ENCODE assay signal across 13 cellular contexts in genomic region chr6:21740719-21741118, GRCh38.
DNase-seq lines count a peak whose midpoint lies in the region; ATAC-seq and TF ChIP-seq lines count a peak whose summit lies in the region.
"Had no signal": no experiment of that assay in that cellular context is flagged by ENCODE, and none has a peak within 500 bp of the region (broad histone marks: within the 10 kb centered on the region; RNA-seq: fewer than 3 reads in every experiment).

No MANE protein-coding gene starts in this region.

- intact Hi-C loops in esophagus muscularis mucosa (cut with DNase I) (no loop called here), sigmoid colon (cut with DNase I) (no loop called here)

- H3K27me3 ChIP-seq in RWPE2 (ENCODE audit: insufficient read depth, poor library complexity, severe bottlenecking) (no peaks in the 10 kb centered on the region), esophagus muscularis mucosa (no peaks in the 10 kb centered on the region), sigmoid colon (no peaks in the 10 kb centered on the region)
- H3K27me3 ChIP-seq: upper lobe of right lung had no signal

- no peaks in the 10 kb centered on the region for H3K9me3 ChIP-seq in RWPE2 (ENCODE audit: severe bottlenecking)
- H3K9me3 ChIP-seq in esophagus muscularis mucosa = no peaks in the 10 kb centered on the region
- H3K9me3 ChIP-seq in sigmoid colon = no peaks in the 10 kb centered on the region
- H3K9me3 ChIP-seq: upper lobe of right lung had no signal

- DNase-seq in NCI-H1417 (lab: John Stamatoyannopoulos, UW) (peak in 2 of 3 experiments; percentile 25 to 71), NCI-H1417 treated with DMSO at 0.1 percent for 48 hours (lab: John Stamatoyannopoulos, UW) (no peak), RWPE2 (ENCODE audit: low spot score) (no peak), esophagus muscularis mucosa (ENCODE audit: extremely low spot score) (no peak), sigmoid colon (no peak), pons (ENCODE audit: low spot score) (no peak)
- DNase-seq in stimulated activated naive B cell treated with anti-CD40 and anti-IgM and Interleukin-4, amounts not matched to agents 10 μg/mL and 1 μg/mL and 100 μg/mL, for 72 hours = no peak
- DNase-seq in activated CD8-positive, alpha-beta memory T cell treated with anti-CD3 and anti-CD28 coated beads, Interleukin-2, amount 10 ng/mL, durations not matched to agents 7 days and 5 days = no peak
- DNase-seq: activated CD8-positive, alpha-beta memory T cell treated with anti-CD3 and anti-CD28 coated beads, Interleukin-2, amount 50 U/mL, for 4 hours; upper lobe of right lung had no signal

- TF ChIP-seq CTCF in RWPE2 (IDR thresholded peaks at IDR 0.05; ENCODE audit: poor library complexity, severe bottlenecking) (no peak), esophagus muscularis mucosa (IDR thresholded peaks at IDR 0.05) (no peak), sigmoid colon (IDR thresholded peaks at IDR 0.05) (no peak)

- H3K4me1 Mint-ChIP-seq in stimulated activated naive B cell treated with anti-CD40 and anti-IgM and Interleukin-4, amounts not matched to agents 10 μg/mL and 1 μg/mL and 100 μg/mL, for 72 hours = no peaks in the 10 kb centered on the region
- H3K4me1 Mint-ChIP-seq in activated CD8-positive, alpha-beta memory T cell treated with anti-CD3 and anti-CD28 coated beads, Interleukin-2, amount 10 ng/mL, durations not matched to agents 7 days and 5 days = no peaks in the 10 kb centered on the region

- H3K36me3 ChIP-seq in RWPE2 (ENCODE audit: low read depth) (no peaks in the 10 kb centered on the region), esophagus muscularis mucosa (no peaks in the 10 kb centered on the region), sigmoid colon (no peaks in the 10 kb centered on the region)
- H3K36me3 ChIP-seq: upper lobe of right lung had no signal

- no peak for ATAC-seq in RWPE2 (ENCODE audit: low read depth)
- ATAC-seq in stimulated activated naive B cell treated with anti-CD40 and anti-IgM and Interleukin-4, amounts not matched to agents 10 μg/mL and 1 μg/mL and 100 μg/mL, for 72 hours (replicated peaks) = no peak
- no peak for ATAC-seq in activated CD8-positive, alpha-beta memory T cell treated with anti-CD3 and anti-CD28 coated beads, Interleukin-2, amount 10 ng/mL, durations not matched to agents 7 days and 5 days
- ATAC-seq: sciatic nerve, upper lobe of right lung had no signal

- H3K4me1 ChIP-seq in RWPE2 (ENCODE audit: insufficient read depth, poor library complexity, severe bottlenecking) = peaks cover 30% of the 10 kb centered on the region
- peaks cover 5 to 69% (median 54%) of the 10 kb centered on the region in 4 donors for H3K4me1 ChIP-seq in esophagus muscularis mucosa
- peaks cover 0 to 54% (median 30%) of the 10 kb centered on the region in 4 donors for H3K4me1 ChIP-seq in sigmoid colon

- H3K27ac Mint-ChIP-seq in stimulated activated naive B cell treated with anti-CD40 and anti-IgM and Interleukin-4, amounts not matched to agents 10 μg/mL and 1 μg/mL and 100 μg/mL, for 72 hours = no peak overlapping the region
- no peak overlapping the region for H3K27ac Mint-ChIP-seq in activated CD8-positive, alpha-beta memory T cell treated with anti-CD3 and anti-CD28 coated beads, Interleukin-2, amount 10 ng/mL, durations not matched to agents 7 days and 5 days

- 42% methylated on average over 3 of the region's 3 CpGs for WGBS in esophagus muscularis mucosa
- 34 to 64% methylated on average over 3 of the region's 3 CpGs for WGBS in sigmoid colon, 2 donors

- H3K27me3 Mint-ChIP-seq in stimulated activated naive B cell treated with anti-CD40 and anti-IgM and Interleukin-4, amounts not matched to agents 10 μg/mL and 1 μg/mL and 100 μg/mL, for 72 hours = no peaks in the 10 kb centered on the region
- peaks cover 4% of the 10 kb centered on the region for H3K27me3 Mint-ChIP-seq in activated CD8-positive, alpha-beta memory T cell treated with anti-CD3 and anti-CD28 coated beads, Interleukin-2, amount 10 ng/mL, durations not matched to agents 7 days and 5 days

- H3K4me3 ChIP-seq in RWPE2 (ENCODE audit: severe bottlenecking) (no peak overlapping the region), esophagus muscularis mucosa (peak overlapping the region in 1 of 4 donors; percentile 28), sigmoid colon (no peak overlapping the region)
- H3K4me3 ChIP-seq: lung, upper lobe of right lung had no signal

- H3K27ac ChIP-seq in RWPE2 (ENCODE audit: poor library complexity, severe bottlenecking) (peak overlapping the region; percentile 66), esophagus muscularis mucosa (replicated peaks in 1 of 4) (peak overlapping the region in 3 of 4 donors; percentile 64 to 80 (median 71)), sigmoid colon (peak overlapping the region in 3 of 4 donors; percentile 51 to 64 (median 61))
- H3K27ac ChIP-seq: KMS-11, upper lobe of right lung had no signal

- H3K36me3 Mint-ChIP-seq in stimulated activated naive B cell treated with anti-CD40 and anti-IgM and Interleukin-4, amounts not matched to agents 10 μg/mL and 1 μg/mL and 100 μg/mL, for 72 hours = no peaks in the 10 kb centered on the region
- no peaks in the 10 kb centered on the region for H3K36me3 Mint-ChIP-seq in activated CD8-positive, alpha-beta memory T cell treated with anti-CD3 and anti-CD28 coated beads, Interleukin-2, amount 10 ng/mL, durations not matched to agents 7 days and 5 days

- H3K4me3 Mint-ChIP-seq in stimulated activated naive B cell treated with anti-CD40 and anti-IgM and Interleukin-4, amounts not matched to agents 10 μg/mL and 1 μg/mL and 100 μg/mL, for 72 hours = no peak overlapping the region
- no peak overlapping the region for H3K4me3 Mint-ChIP-seq in activated CD8-positive, alpha-beta memory T cell treated with anti-CD3 and anti-CD28 coated beads, Interleukin-2, amount 10 ng/mL, durations not matched to agents 7 days and 5 days

- CTCF ChIA-PET in activated CD8-positive, alpha-beta memory T cell treated with anti-CD3 and anti-CD28 coated beads, Interleukin-2, amount 10 ng/mL, durations not matched to agents 7 days and 5 days (lab: Charles Lee) = no interaction called here

- no peak for TF ChIP-seq EP300 in esophagus muscularis mucosa (IDR thresholded peaks at IDR 0.05)
- no peak for TF ChIP-seq EP300 in sigmoid colon (IDR thresholded peaks at IDR 0.05)

- no peaks in the 10 kb centered on the region for H3K9me3 Mint-ChIP-seq in stimulated activated naive B cell treated with anti-CD40 and anti-IgM and Interleukin-4, amounts not matched to agents 10 μg/mL and 1 μg/mL and 100 μg/mL, for 72 hours
- no peaks in the 10 kb centered on the region for H3K9me3 Mint-ChIP-seq in activated CD8-positive, alpha-beta memory T cell treated with anti-CD3 and anti-CD28 coated beads, Interleukin-2, amount 10 ng/mL, durations not matched to agents 7 days and 5 days (ENCODE audit: low read depth)

- no peak for TF ChIP-seq POLR2A in esophagus muscularis mucosa (IDR thresholded peaks at IDR 0.05; ENCODE audit: low read depth)
- TF ChIP-seq POLR2A in sigmoid colon (IDR thresholded peaks at IDR 0.05) = no peak

Comparison
In these comparisons a context has a peak if more than half of its experiments do, and no peak if none do; other contexts are left out.
1. DNase-seq: peak in NCI-H1417 (2 of 3); none in NCI-H1417 treated with DMSO at 0.1 percent for 48 hours (single experiment), RWPE2 (single experiment), esophagus muscularis mucosa (single experiment), sigmoid colon (single experiment), stimulated activated naive B cell treated with anti-CD40 and anti-IgM and Interleukin-4, amounts not matched to agents 10 μg/mL and 1 μg/mL and 100 μg/mL, for 72 hours (single experiment), activated CD8-positive, alpha-beta memory T cell treated with anti-CD3 and anti-CD28 coated beads, Interleukin-2, amount 10 ng/mL, durations not matched to agents 7 days and 5 days (single experiment) and pons (single experiment).
2. Peak in every context shown above with its lines, with median percentiles within 50 percentile points of each other: H3K27ac ChIP-seq.